2 cellular contexts compared by ENCODE assay signal in the genomic region with DNA sequence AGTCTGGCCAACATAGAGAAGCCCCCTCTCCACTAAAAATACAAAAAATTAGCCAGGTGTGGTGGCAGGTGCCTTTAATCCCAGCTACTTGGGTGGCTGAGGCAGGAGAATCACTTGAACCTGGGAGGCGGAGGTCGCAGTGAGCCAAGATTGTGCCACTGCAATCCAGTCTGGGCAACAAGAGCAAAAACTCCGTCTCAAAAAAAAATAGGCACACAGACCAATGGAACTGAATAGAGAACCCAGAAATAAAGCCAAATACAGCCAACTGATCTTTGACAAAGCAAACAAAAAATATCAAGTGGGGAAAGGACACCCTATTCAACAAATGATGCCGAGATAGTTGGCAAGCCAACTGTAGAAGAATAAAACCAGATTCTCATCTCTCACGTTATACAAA. TPM values are rescaled to one million over a fixed set of nuclear protein-coding genes. Genes with fewer than 3 reads are reported as not detected.
"Had no signal": no experiment of that assay in that cellular context is flagged by ENCODE, and none has a peak within 500 bp of the region (broad histone marks: within the 10 kb centered on the region; RNA-seq: fewer than 3 reads in every experiment).

No MANE protein-coding gene starts in this region.

RNA-seq across cellular contexts. Expression of a gene that starts 29.7 kb away (rescaled TPM):
- total RNA-seq: dermis blood vessel endothelial cell, endothelial cell of umbilical vein had no signal
